Comparison of ENCODE assay signal across 24 cellular contexts in the genomic region with DNA sequence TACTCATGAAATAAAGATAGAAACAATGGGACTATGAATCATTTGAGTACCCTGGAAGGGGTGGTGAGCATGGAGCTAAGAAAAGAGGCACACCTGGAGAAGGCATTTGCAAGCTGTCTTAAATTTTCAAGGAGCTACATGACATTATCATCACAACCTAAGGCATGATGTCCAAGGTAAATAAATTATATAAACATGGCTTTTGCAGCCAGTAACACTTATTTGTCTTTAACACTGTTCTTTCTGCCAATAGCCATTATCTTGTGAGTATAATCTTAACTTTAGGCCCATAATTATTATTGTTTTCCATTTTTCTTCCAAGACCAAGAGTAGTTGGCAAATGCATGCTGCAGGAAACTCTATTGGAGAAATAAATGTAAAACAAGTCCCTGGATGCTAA.
"Had no signal": no experiment of that assay in that cellular context is flagged by ENCODE, and none has a peak within 500 bp of the region (broad histone marks: within the 10 kb centered on the region; RNA-seq: fewer than 3 reads in every experiment).

No MANE protein-coding gene starts in this region.

- DNase-seq: activated B cell treated with CpG ODN at 0.5 μM for 24 hours; activated CD4-positive, alpha-beta T cell treated with anti-CD3 and anti-CD28 coated beads for 48 hours; activated CD4-positive, alpha-beta T cell treated with anti-CD3 and anti-CD28 coated beads, Interleukin-2, amount 50 U/mL, for 1 hour; activated CD4-positive, alpha-beta T cell treated with anti-CD3 and anti-CD28 coated beads, Interleukin-2, amount 50 U/mL, for 48 hours; activated CD8-positive, alpha-beta memory T cell treated with anti-CD3 and anti-CD28 coated beads for 24 hours; activated CD8-positive, alpha-beta T cell treated with anti-CD3 and anti-CD28 coated beads for 36 hours; activated effector memory CD4-positive, alpha-beta T cell treated with Interleukin-2 at 50 U/mL for 16 hours; activated gamma-delta T cell treated with Interleukin-2 at 50 U/mL for 16 hours; activated naive CD4-positive, alpha-beta T cell treated with anti-CD3 and anti-CD28 coated beads, Interleukin-2, amount 50 U/mL, for 16 hours; activated naive CD4-positive, alpha-beta T cell treated with Interleukin-2 at 50 U/mL for 16 hours; activated T-cell treated with anti-CD3 and anti-CD28 coated beads, Interleukin-2, amount 50 U/mL, for 4 hours; amniotic stem cell; anterior cingulate cortex; body of pancreas; central memory CD4-positive, alpha-beta T cell; cerebellar nuclear complex; colonic mucosa; dorsolateral prefrontal cortex; effector memory CD4-positive, alpha-beta T cell; endodermal cell; foreskin fibroblast; T-helper 17 cell; T1000; WERI-Rb-1 had no signal

- H3K36me3 ChIP-seq: colonic mucosa, WERI-Rb-1 had no signal

- H3K4me3 ChIP-seq: body of pancreas, colonic mucosa, dorsolateral prefrontal cortex had no signal

- H3K27me3 ChIP-seq: body of pancreas, colonic mucosa, dorsolateral prefrontal cortex had no signal

- H3K9me3 ChIP-seq: body of pancreas, colonic mucosa had no signal
